In genomic region chr7:134441264-134441663, GRCh38 we compare ENCODE assay signal across 29 cellular contexts.
"Had no signal": no experiment of that assay in that cellular context is flagged by ENCODE, and none has a peak within 500 bp of the region (broad histone marks: within the 10 kb centered on the region; RNA-seq: fewer than 3 reads in every experiment).

No MANE protein-coding gene starts in this region.

- H3K36me3 ChIP-seq: ovary had no signal

- H3K4me1 ChIP-seq: parathyroid adenoma, prostate gland, right lobe of liver, sigmoid colon, stomach, thyroid gland, tibial nerve, upper lobe of left lung, vagina had no signal

- H3K4me1 Mint-ChIP-seq: neural crest cell; stimulated activated effector memory CD8-positive, alpha-beta T cell treated with anti-CD3 and anti-CD28 coated beads, Interleukin-12 subunit alpha, Interleukin-12 subunit beta, amount 100 ng/mL, for 72 hours; stimulated activated naive B cell treated with anti-CD40 and anti-IgM and Interleukin-4, amounts not matched to agents 10 μg/mL and 1 μg/mL and 100 μg/mL, for 72 hours had no signal

- H3K79me2 ChIP-seq: parathyroid adenoma had no signal

- DNase-seq: naive thymus-derived CD8-positive, alpha-beta T cell; nephron progenitor cell; occipital lobe; ovary; retina; right cardiac atrium; right lobe of liver; sigmoid colon; small intestine; stimulated activated CD4-positive, alpha-beta T cell treated with anti-CD3 and anti-CD28 coated beads, Interleukin-15, amount 100 ng/mL, for 24 hours; stimulated activated CD4-positive, alpha-beta T cell treated with anti-CD3 and anti-CD28 coated beads, Interleukin-2, amount 100 ng/mL, for 24 hours; stimulated activated CD4-positive, alpha-beta T cell treated with anti-CD3 and anti-CD28 coated beads, Interleukin-2, amount 100 ng/mL, for 48 hours; stimulated activated CD4-positive, alpha-beta T cell treated with anti-CD3 and anti-CD28 coated beads, Interleukin-4, amount 100 ng/mL, for 24 hours; stimulated activated naive B cell treated with anti-CD40 and anti-IgM and Interleukin-4, amounts not matched to agents 10 μg/mL and 1 μg/mL and 100 μg/mL, for 72 hours; stimulated activated naive CD4-positive, alpha-beta T cell treated with Interleukin-2 at 50 U/mL for 16 hours; stomach; thyroid gland; trophoblast cell; upper lobe of left lung had no signal

- ATAC-seq: naive thymus-derived CD8-positive, alpha-beta T cell; natural killer cell treated with Interleukin-12 subunit alpha and Interleukin-12 subunit beta and Interleukin-15 and Interleukin-18, amount 100 ng/mL, for 72 hours; right cardiac atrium; right lobe of liver; stimulated activated effector memory CD8-positive, alpha-beta T cell treated with anti-CD3 and anti-CD28 coated beads, Interleukin-12 subunit alpha, Interleukin-12 subunit beta, amount 100 ng/mL, for 72 hours; stimulated activated naive B cell treated with anti-CD40 and anti-IgM and Interleukin-4, amounts not matched to agents 10 μg/mL and 1 μg/mL and 100 μg/mL, for 72 hours had no signal

- H3K4me3 ChIP-seq: ovary, prostate gland, right lobe of liver, sigmoid colon, stomach, thoracic aorta, thyroid gland, tibial nerve, upper lobe of left lung, vagina had no signal

- FAIRE-seq: small intestine, urothelium cell line had no signal

- H3K27me3 Mint-ChIP-seq: naive thymus-derived CD8-positive, alpha-beta T cell; natural killer cell treated with Interleukin-12 subunit alpha and Interleukin-12 subunit beta and Interleukin-15 and Interleukin-18, amount 100 ng/mL, for 72 hours; stimulated activated naive B cell treated with anti-CD40 and anti-IgM and Interleukin-4, amounts not matched to agents 10 μg/mL and 1 μg/mL and 100 μg/mL, for 72 hours; stimulated activated naive CD8-positive, alpha-beta T cell treated with anti-CD3 and anti-CD28 coated beads, Interleukin-15, Interleukin-2, amounts not matched to agents 100 ng/mL and 50 ng/mL, for 24 hours had no signal

- H3K27ac Mint-ChIP-seq: naive thymus-derived CD8-positive, alpha-beta T cell; natural killer cell treated with Interleukin-12 subunit alpha and Interleukin-12 subunit beta and Interleukin-15 and Interleukin-18, amount 100 ng/mL, for 72 hours; nephron progenitor cell; stimulated activated effector memory CD8-positive, alpha-beta T cell treated with anti-CD3 and anti-CD28 coated beads, Interleukin-12 subunit alpha, Interleukin-12 subunit beta, amount 100 ng/mL, for 72 hours; stimulated activated naive B cell treated with anti-CD40 and anti-IgM and Interleukin-4, amounts not matched to agents 10 μg/mL and 1 μg/mL and 100 μg/mL, for 72 hours; stimulated activated naive CD8-positive, alpha-beta T cell treated with anti-CD3 and anti-CD28 coated beads, Interleukin-15, Interleukin-2, amounts not matched to agents 100 ng/mL and 50 ng/mL, for 24 hours had no signal

- H3K9me3 Mint-ChIP-seq: natural killer cell treated with Interleukin-12 subunit alpha and Interleukin-12 subunit beta and Interleukin-15 and Interleukin-18, amount 100 ng/mL, for 72 hours; stimulated activated effector memory CD8-positive, alpha-beta T cell treated with anti-CD3 and anti-CD28 coated beads, Interleukin-12 subunit alpha, Interleukin-12 subunit beta, amount 100 ng/mL, for 72 hours; stimulated activated naive CD8-positive, alpha-beta T cell treated with anti-CD3 and anti-CD28 coated beads, Interleukin-15, Interleukin-2, amounts not matched to agents 100 ng/mL and 50 ng/mL, for 24 hours had no signal

- H3K9me3 ChIP-seq: ovary, prostate gland, right lobe of liver, sigmoid colon, thoracic aorta, thyroid gland, upper lobe of left lung, vagina had no signal

- H3K27ac ChIP-seq: ovary, parathyroid adenoma, prostate gland, right lobe of liver, sigmoid colon, stomach, thoracic aorta, thyroid gland, tibial nerve, upper lobe of left lung, vagina had no signal

- H3K9ac ChIP-seq: parathyroid adenoma had no signal

- H3K4me3 Mint-ChIP-seq: naive thymus-derived CD8-positive, alpha-beta T cell; natural killer cell treated with Interleukin-12 subunit alpha and Interleukin-12 subunit beta and Interleukin-15 and Interleukin-18, amount 100 ng/mL, for 72 hours; nephron progenitor cell; neural crest cell; stimulated activated effector memory CD8-positive, alpha-beta T cell treated with anti-CD3 and anti-CD28 coated beads, Interleukin-12 subunit alpha, Interleukin-12 subunit beta, amount 100 ng/mL, for 72 hours; stimulated activated naive B cell treated with anti-CD40 and anti-IgM and Interleukin-4, amounts not matched to agents 10 μg/mL and 1 μg/mL and 100 μg/mL, for 72 hours; stimulated activated naive CD8-positive, alpha-beta T cell treated with anti-CD3 and anti-CD28 coated beads, Interleukin-15, Interleukin-2, amounts not matched to agents 100 ng/mL and 50 ng/mL, for 24 hours had no signal

- H3K27me3 ChIP-seq: ovary, right lobe of liver, sigmoid colon, stomach, thyroid gland, tibial nerve, upper lobe of left lung, vagina had no signal

- H2AFZ ChIP-seq: parathyroid adenoma had no signal
